ENCODE assay signal across 14 cellular contexts in the genomic region with DNA sequence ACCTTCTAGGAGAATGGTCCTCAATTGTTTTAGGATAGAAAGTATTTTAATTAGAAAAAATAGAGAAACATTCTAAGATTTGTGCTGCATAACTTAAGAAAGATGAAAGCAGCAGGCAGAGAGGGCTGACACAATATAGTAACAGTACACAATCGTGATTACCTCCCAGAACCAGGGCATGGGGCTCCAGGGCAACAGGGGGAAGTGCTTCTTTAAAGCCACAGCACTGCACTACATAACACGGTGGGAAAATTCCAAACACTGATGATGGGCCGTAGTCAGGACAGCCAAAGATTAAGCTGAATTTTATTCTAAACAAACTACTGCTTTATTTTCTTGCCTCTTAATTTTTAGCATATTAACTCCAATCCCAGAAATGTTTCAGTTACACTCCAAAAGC. TPM values are rescaled to one million over a fixed set of nuclear protein-coding genes. Genes with fewer than 3 reads are reported as not detected.
A peak's percentile ranks its signal among the peaks of the same experiment; 100 is the strongest.
DNase-seq lines count a peak whose midpoint lies in the region; ATAC-seq, FAIRE-seq and TF ChIP-seq lines count a peak whose summit lies in the region.
"Had no signal": no experiment of that assay in that cellular context is flagged by ENCODE, and none has a peak within 500 bp of the region (broad histone marks: within the 10 kb centered on the region; RNA-seq: fewer than 3 reads in every experiment).

No MANE protein-coding gene starts in this region.

- POLR2A ChIA-PET in H1 (lab: Charles Lee; ENCODE audit: partially characterized antibody) = interaction anchor here (0.8 to 2.9 kb wide), 2 partner anchors 19 to 22 kb away, joined by 3 to 12 read pairs; no protein-coding TSS in a partner anchor
- POLR2A ChIA-PET in activated CD8-positive, alpha-beta T cell treated with anti-CD3 and anti-CD28 coated beads, Interleukin-2, amount 10 ng/mL, durations not matched to agents 7 days and 5 days (lab: Charles Lee) = no interaction called here

- H4K8ac ChIP-seq in H1 (ENCODE audit: extremely low read depth, insufficient read depth, low read length) = no peak overlapping the region

- peak overlapping the region; percentile 45 for H3K27ac ChIP-seq in GM23338 (ENCODE audit: low read depth)
- peak overlapping the region; percentile 97 for H3K27ac ChIP-seq in SJSA1
- H3K27ac ChIP-seq in H1 (ENCODE audit: low read depth, low read length) = no peak overlapping the region
- H3K27ac ChIP-seq: BLaER1 treated with 17β-estradiol and CSF1 and Interleukin-3, amounts not matched to agents 10 nM and 100 nM had no signal

- H3K79me2 ChIP-seq in GM23338 (replicated peaks; ENCODE audit: insufficient read depth) (peaks cover 83% of the 10 kb centered on the region), H1 (ENCODE audit: control insufficient read depth in 1 of 2, insufficient read depth in 2 of 2, low read length in 2 of 2) (peaks cover 8 to 86% of the 10 kb centered on the region in 2 experiments; a peak in 3 of 4 replicates)

- H3K4me2 ChIP-seq in GM23338 = peak overlapping the region; percentile 42; the same call in 1 of the 2 replicates
- H3K4me2 ChIP-seq in H1 (ENCODE audit: insufficient read depth in 1 of 2, low read depth in 2 of 2, low read length in 2 of 2) = 0 out of 4 replicates have a peak overlapping the region, but pooled peaks of 1 of the 2 experiments have one; percentile 30
- H3K4me2 ChIP-seq: BLaER1 treated with 17β-estradiol and CSF1 and Interleukin-3, amounts not matched to agents 10 nM and 100 nM had no signal

- H3K27me3 ChIP-seq in GM23338 (ENCODE audit: insufficient read depth) (no peaks in the 10 kb centered on the region), SJSA1 (replicated peaks) (no peaks in the 10 kb centered on the region), H1 (replicated peaks in 1 of 4; ENCODE audit: control insufficient read depth in 3 of 4, extremely low read depth in 1 of 4, insufficient read depth in 3 of 4, low read length in 3 of 4) (no peaks in the 10 kb centered on the region)
- H3K27me3 ChIP-seq: BLaER1 treated with 17β-estradiol and CSF1 and Interleukin-3, amounts not matched to agents 10 nM and 100 nM had no signal

- H2BK12ac ChIP-seq in H1 (ENCODE audit: low read depth, low read length) = no peak overlapping the region

- CTCF ChIA-PET in H1 (lab: Charles Lee; ENCODE audit: partially characterized antibody) = interaction anchor here (0.8 to 3.7 kb wide), 4 partner anchors 10 to 44 kb away, joined by 3 to 18 read pairs (median 11); a partner anchor contains a TSS
- CTCF ChIA-PET in activated CD8-positive, alpha-beta T cell treated with anti-CD3 and anti-CD28 coated beads, Interleukin-2, amount 10 ng/mL, durations not matched to agents 7 days and 5 days (lab: Charles Lee) = interaction anchor here (2.1 kb wide), 1 partner anchor 44 kb away, joined by 5 read pairs; no protein-coding TSS in a partner anchor

- no peak overlapping the region for H2AK5ac ChIP-seq in H1 (ENCODE audit: low read depth, low read length)

- H3K9me2 ChIP-seq in GM23338 (ENCODE audit: insufficient read depth) = no peaks in the 10 kb centered on the region

- H3K23me2 ChIP-seq in H1 (ENCODE audit: low read depth, low read length) = no peaks in the 10 kb centered on the region; the same call in 1 of the 2 replicates

- peaks cover 8% of the 10 kb centered on the region for H3K27me3 Mint-ChIP-seq in GM23338 (ENCODE audit: insufficient read depth, low read depth, poor library complexity)
- no peaks in the 10 kb centered on the region for H3K27me3 Mint-ChIP-seq in osteocyte (ENCODE audit: unreplicated experiment)
- H3K27me3 Mint-ChIP-seq in activated CD8-positive, alpha-beta T cell treated with anti-CD3 and anti-CD28 coated beads, Interleukin-2, amount 10 ng/mL, durations not matched to agents 7 days and 5 days (ENCODE audit: low read depth) = no peaks in the 10 kb centered on the region
- H3K27me3 Mint-ChIP-seq: CD4-positive, CD25-positive, alpha-beta regulatory T cell had no signal

- H3K4me3 ChIP-seq in GM23338 = no peak overlapping the region
- H3K4me3 ChIP-seq in SJSA1 = no peak overlapping the region
- H3K4me3 ChIP-seq in H1 (ENCODE audit: extremely low read depth in 1 of 4, insufficient read depth in 2 of 4, low read depth in 3 of 4, low read length in 4 of 4) = no peak overlapping the region
- H3K4me3 ChIP-seq in mucosa of descending colon = no peak overlapping the region
- H3K4me3 ChIP-seq: BLaER1 treated with 17β-estradiol and CSF1 and Interleukin-3, amounts not matched to agents 10 nM and 100 nM had no signal

- H3K36me3 ChIP-seq in GM23338 (ENCODE audit: insufficient read depth) (no peaks in the 10 kb centered on the region), SJSA1 (peaks cover 17% of the 10 kb centered on the region), H1 (ENCODE audit: control insufficient read depth in 2 of 4, insufficient read depth in 4 of 4, low read length in 3 of 4) (no peaks in the 10 kb centered on the region), mucosa of descending colon (ENCODE audit: low read depth) (no peaks in the 10 kb centered on the region)

- H3K9me3 Mint-ChIP-seq in GM23338 (peaks cover 8% of the 10 kb centered on the region; the same call in 2 of the 3 replicates), osteocyte (ENCODE audit: unreplicated experiment) (no peaks in the 10 kb centered on the region)
- no peaks in the 10 kb centered on the region for H3K9me3 Mint-ChIP-seq in activated CD8-positive, alpha-beta T cell treated with anti-CD3 and anti-CD28 coated beads, Interleukin-2, amount 10 ng/mL, durations not matched to agents 7 days and 5 days (ENCODE audit: insufficient read depth)
- H3K9me3 Mint-ChIP-seq: CD4-positive, CD25-positive, alpha-beta regulatory T cell had no signal

- H3K79me1 ChIP-seq in H1 (ENCODE audit: low read depth, low read length) = no peaks in the 10 kb centered on the region

- ATAC-seq in GM23338 = peak; percentile 20; the same call in 2 of the 3 replicates
- no peak for ATAC-seq in activated CD8-positive, alpha-beta T cell treated with anti-CD3 and anti-CD28 coated beads, Interleukin-2, amount 10 ng/mL, durations not matched to agents 7 days and 5 days
- ATAC-seq in HG03159 (IDR thresholded peaks at IDR 0.05; ENCODE audit: unreplicated experiment) = no peak
- no peak for ATAC-seq in mucosa of descending colon

- H3K4ac ChIP-seq in H1 (replicated peaks; ENCODE audit: insufficient read length, low read depth, low read length) = no peak overlapping the region

- H3K36me3 Mint-ChIP-seq in GM23338 (ENCODE audit: low read depth) (peaks cover 19% of the 10 kb centered on the region), osteocyte (ENCODE audit: unreplicated experiment) (no peaks in the 10 kb centered on the region)
- H3K36me3 Mint-ChIP-seq in activated CD8-positive, alpha-beta T cell treated with anti-CD3 and anti-CD28 coated beads, Interleukin-2, amount 10 ng/mL, durations not matched to agents 7 days and 5 days (ENCODE audit: low read depth) = peaks cover 15% of the 10 kb centered on the region

- no peak for TF ChIP-seq POLR2A in H1 (IDR thresholded peaks at IDR 0.05; ENCODE audit: control extremely low read depth in 1 of 2, low read depth in 2 of 2, low read length in 2 of 2)

- H3K4me1 ChIP-seq in GM23338 (ENCODE audit: insufficient read depth) (peaks cover 75% of the 10 kb centered on the region), SJSA1 (replicated peaks) (peaks cover 82% of the 10 kb centered on the region), H1 (replicated peaks in 1 of 4; ENCODE audit: control insufficient read depth in 3 of 4, insufficient read depth in 4 of 4, low read length in 3 of 4) (peaks cover 12 to 40% (median 29%) of the 10 kb centered on the region in 4 experiments), mucosa of descending colon (ENCODE audit: low read depth) (peaks cover 4% of the 10 kb centered on the region)

- FAIRE-seq in H1 (lab: Jason Lieb, UNC) = no peak
- FAIRE-seq: GM19239 had no signal

- no peak for TF ChIP-seq CTCF in GM23338 (conservative IDR thresholded peaks at IDR 0.05; ENCODE audit: low read depth in 2 of 2)
- no peak for TF ChIP-seq CTCF in H1 (IDR thresholded peaks at IDR 0.05; ENCODE audit: control extremely low read depth in 1 of 3, insufficient read depth in 1 of 3, low read depth in 1 of 3, low read length in 3 of 3)
- no peak for TF ChIP-seq CTCF in osteocyte (IDR thresholded peaks at IDR 0.05)
- TF ChIP-seq CTCF in mucosa of descending colon (IDR thresholded peaks at IDR 0.05) = no peak

- H3K18ac ChIP-seq in H1 (ENCODE audit: extremely low read depth, low read length) = 0 out of 2 replicates have a peak overlapping the region, but pooled peaks have one; percentile 21

- intact Hi-C loops in mucosa of descending colon (cut with DNase I, micrococcal nuclease) = no loop called here

- H4K5ac ChIP-seq in H1 (ENCODE audit: insufficient read length, low read depth, low read length) = no peak overlapping the region

- TF ChIP-seq EP300 in H1 (IDR thresholded peaks at IDR 0.05; ENCODE audit: borderline replicate concordance in 1 of 2, low read depth in 2 of 2, low read length in 2 of 2) = no peak

- peaks cover 3% of the 10 kb centered on the region; the same call in 1 of the 2 replicates for H3F3A ChIP-seq in GM23338 (replicated peaks; ENCODE audit: low read depth)

- no peak overlapping the region for H2BK15ac ChIP-seq in H1 (ENCODE audit: low read length)

- H3K4me3 Mint-ChIP-seq in GM23338 (no peak overlapping the region), osteocyte (ENCODE audit: unreplicated experiment) (no peak overlapping the region)
- H3K4me3 Mint-ChIP-seq in activated CD8-positive, alpha-beta T cell treated with anti-CD3 and anti-CD28 coated beads, Interleukin-2, amount 10 ng/mL, durations not matched to agents 7 days and 5 days = no peak overlapping the region
- H3K4me3 Mint-ChIP-seq: CD4-positive, CD25-positive, alpha-beta regulatory T cell had no signal

- H2AFZ ChIP-seq in GM23338 = no peak overlapping the region
- no peak overlapping the region for H2AFZ ChIP-seq in H1 (ENCODE audit: low read length)

- 60% methylated on average over 3 of the region's 3 CpGs; no CpG with 5 or more reads in 1 of the 2 experiments for WGBS in H1 (ENCODE audit: extremely low coverage in 1 of 2, insufficient coverage in 1 of 2, insufficient read length in 1 of 2, insufficient replicate concordance in 2 of 2, low coverage in 1 of 2, low lambda C conversion rate in 2 of 2, missing lambda C conversion rate in 1 of 2), 2 experiments

- peaks cover 61% of the 10 kb centered on the region for H3K4me1 Mint-ChIP-seq in GM23338
- H3K4me1 Mint-ChIP-seq in osteocyte (ENCODE audit: unreplicated experiment) = peaks cover 60% of the 10 kb centered on the region
- peaks cover 37% of the 10 kb centered on the region for H3K4me1 Mint-ChIP-seq in activated CD8-positive, alpha-beta T cell treated with anti-CD3 and anti-CD28 coated beads, Interleukin-2, amount 10 ng/mL, durations not matched to agents 7 days and 5 days (ENCODE audit: low read depth)

- H2BK5ac ChIP-seq in H1 (ENCODE audit: low read depth, low read length) = no peak overlapping the region

- no peak overlapping the region for H3K56ac ChIP-seq in H1 (replicated peaks; ENCODE audit: insufficient read length, low read depth, low read length)

- H2BK20ac ChIP-seq in H1 (ENCODE audit: low read length) = no peak overlapping the region

- H4K91ac ChIP-seq in H1 (replicated peaks; ENCODE audit: insufficient read length, low read length) = no peak overlapping the region

- peak overlapping the region; percentile 80 for H3K27ac Mint-ChIP-seq in GM23338
- H3K27ac Mint-ChIP-seq in osteocyte (ENCODE audit: unreplicated experiment) = peak overlapping the region; percentile 3
- no peak overlapping the region for H3K27ac Mint-ChIP-seq in activated CD8-positive, alpha-beta T cell treated with anti-CD3 and anti-CD28 coated beads, Interleukin-2, amount 10 ng/mL, durations not matched to agents 7 days and 5 days
- H3K27ac Mint-ChIP-seq: CD4-positive, CD25-positive, alpha-beta regulatory T cell had no signal

- no peak for TF ChIP-seq RAD21 in H1 (IDR thresholded peaks at IDR 0.05 in 1 of 2, conservative IDR thresholded peaks at IDR 0.05 in 1 of 2; ENCODE audit: low read depth in 2 of 2, low read length in 2 of 2)

- H2BK120ac ChIP-seq in H1 (replicated peaks; ENCODE audit: low read depth, low read length) = no peak overlapping the region

- no peak overlapping the region for H3K14ac ChIP-seq in H1 (ENCODE audit: insufficient read length)

- H3K9me3 ChIP-seq in SJSA1 (replicated peaks) (no peaks in the 10 kb centered on the region), H1 (ENCODE audit: insufficient read depth in 2 of 2, low read depth in 1 of 2, low read length in 1 of 2) (no peaks in the 10 kb centered on the region), mucosa of descending colon (no peaks in the 10 kb centered on the region)

- H4K20me1 ChIP-seq in GM23338 (replicated peaks; ENCODE audit: insufficient read depth) = no peaks in the 10 kb centered on the region
- no peaks in the 10 kb centered on the region for H4K20me1 ChIP-seq in H1 (replicated peaks in 1 of 2; ENCODE audit: control insufficient read depth in 1 of 2, insufficient read depth in 2 of 2, low read length in 2 of 2)

- no peak overlapping the region for H3K23ac ChIP-seq in H1 (ENCODE audit: insufficient read length)

- DNase-seq in GM23338 (ENCODE audit: low spot score) (peak; percentile 30), SJSA1 (ENCODE audit: low read depth in 1 of 2, low spot score in 2 of 2) (peak; percentile 72 to 86), H1 (ENCODE audit: low read depth in 1 of 2, low spot score in 2 of 2) (no peak), osteocyte (ENCODE audit: extremely low spot score, unreplicated experiment) (no peak), mucosa of descending colon (no peak)
- no peak for DNase-seq in activated CD8-positive, alpha-beta T cell treated with anti-CD3 and anti-CD28 coated beads, Interleukin-2, amount 10 ng/mL, durations not matched to agents 7 days and 5 days
- DNase-seq: 8988T; CD4-positive, CD25-positive, alpha-beta regulatory T cell; DMS53; GF-D8; H7 had no signal

- no peak overlapping the region for H3K9ac ChIP-seq in H1 (replicated peaks in 1 of 4; ENCODE audit: extremely low read depth in 1 of 4, low read depth in 3 of 4, low read length in 3 of 4)
- H3K9ac ChIP-seq: BLaER1 treated with 17β-estradiol and CSF1 and Interleukin-3, amounts not matched to agents 10 nM and 100 nM had no signal

RNA-seq across cellular contexts. Expression of a gene that starts 14.4 kb away (rescaled TPM):
- total RNA-seq in GM23338 (2014; rRNA removed; shearing (Covaris generic)) = 90.1 and 93.6 TPM in 2 replicates
- polyA plus RNA-seq in GM23338 (2016; fragmentation: Nextera tagmentation; extraction: Ambion mirVana) (28.7 and 29.8 TPM in 2 replicates), H1 (2011; rRNA removed) (23.2 and 25.5 TPM in 2 replicates)
- total RNA-seq in SJSA1 (2014; rRNA removed; shearing (Covaris generic)) = 60.8 and 86.5 TPM in 2 replicates
- 44.2 and 44.4 TPM in 2 replicates for total RNA-seq in H1 (2021; fragmentation: NEBNext Ultra II Directional; extraction: Animal tissue kit (Norgen Biotek cat#: 25700))
- polyA plus RNA-seq in H1 (2011; cell fraction: cytosol; rRNA removed) = 28.3 TPM
- polyA plus RNA-seq in H1 (2011; cell fraction: nucleus; rRNA removed) = 27.7 TPM
- polyA plus RNA-seq in H1 (2012, experiment 1 of 2) = 30.1 to 41.3 TPM (median 33.8 TPM) in 4 replicates
- polyA plus RNA-seq in H1 (2012, experiment 2 of 2) = 2.3 TPM
- 26.5 TPM for polyA plus RNA-seq in H1 (2013, experiment 1 of 2)
- 25.7 TPM for polyA plus RNA-seq in H1 (2013, experiment 2 of 2)
- 78.4 and 86.5 TPM in 2 replicates for polyA minus RNA-seq in H1 (2011; rRNA and poly(A)+ RNA removed)
- 32.3 TPM for polyA minus RNA-seq in H1 (2011; cell fraction: cytosol; rRNA and poly(A)+ RNA removed)
- polyA minus RNA-seq in H1 (2011; cell fraction: nucleus; rRNA and poly(A)+ RNA removed) = 61.7 TPM
- total RNA-seq in osteocyte (29.9 and 30.1 TPM in 2 replicates), mucosa of descending colon (10 to 100 TPM; 13.1 to 20.9 (median 17.3) TPM)
- total RNA-seq in activated CD8-positive, alpha-beta T cell treated with anti-CD3 and anti-CD28 coated beads, Interleukin-2, amount 10 ng/mL, durations not matched to agents 7 days and 5 days = 10 to 100 TPM; 34.5 to 34.9 TPM

RNA-seq across cellular contexts. Expression of a gene that starts 21.6 kb away (rescaled TPM):
- 3.9 and 7.0 TPM in 2 replicates for total RNA-seq in GM23338 (2014; rRNA removed; shearing (Covaris generic))
- 0.94 and 1.3 TPM in 2 replicates for polyA plus RNA-seq in GM23338 (2016; fragmentation: Nextera tagmentation; extraction: Ambion mirVana)
- 3.3 TPM in 1 of 2 replicates, not detected in the other for total RNA-seq in SJSA1 (2014; rRNA removed; shearing (Covaris generic))
- total RNA-seq in H1 (2021; fragmentation: NEBNext Ultra II Directional; extraction: Animal tissue kit (Norgen Biotek cat#: 25700)) = 0.48 and 0.75 TPM in 2 replicates
- polyA plus RNA-seq in H1 (2011; rRNA removed) = 1.1 TPM in 2 replicates
- 0.63 TPM for polyA plus RNA-seq in H1 (2011; cell fraction: cytosol; rRNA removed)
- 1.6 TPM for polyA plus RNA-seq in H1 (2011; cell fraction: nucleus; rRNA removed)
- polyA plus RNA-seq in H1 (2012, experiment 1 of 2) = 0.37 to 0.61 TPM (median 0.52 TPM) in 4 replicates
- polyA plus RNA-seq in H1 (2012, experiment 2 of 2) = 0.45 TPM
- 0.49 TPM for polyA plus RNA-seq in H1 (2013, experiment 1 of 2)
- polyA plus RNA-seq in H1 (2013, experiment 2 of 2) = 0.29 TPM
- polyA minus RNA-seq in H1 (2011; rRNA and poly(A)+ RNA removed) = 1.2 TPM in 1 of 2 replicates, not detected in the other
- 1.2 TPM for polyA minus RNA-seq in H1 (2011; cell fraction: cytosol; rRNA and poly(A)+ RNA removed)
- polyA minus RNA-seq in H1 (2011; cell fraction: nucleus; rRNA and poly(A)+ RNA removed) = 8.5 TPM
- total RNA-seq in osteocyte = 1.3 and 1.8 TPM in 2 replicates
- 1 to 10 TPM; 1.6 to 1.8 TPM for total RNA-seq in activated CD8-positive, alpha-beta T cell treated with anti-CD3 and anti-CD28 coated beads, Interleukin-2, amount 10 ng/mL, durations not matched to agents 7 days and 5 days
- total RNA-seq in mucosa of descending colon = 1 to 10 TPM; 1.2 to 1.3 (median 1.3) TPM

Comparison
In these comparisons a context has a peak if more than half of its experiments do, and no peak if none do; other contexts are left out.
1. DNase-seq: peak in GM23338 (single experiment) and SJSA1 (2 of 2); none in H1 (0 of 2), osteocyte (single experiment), activated CD8-positive, alpha-beta T cell treated with anti-CD3 and anti-CD28 coated beads, Interleukin-2, amount 10 ng/mL, durations not matched to agents 7 days and 5 days (single experiment) and mucosa of descending colon (0 of 3).